In the genomic region with DNA sequence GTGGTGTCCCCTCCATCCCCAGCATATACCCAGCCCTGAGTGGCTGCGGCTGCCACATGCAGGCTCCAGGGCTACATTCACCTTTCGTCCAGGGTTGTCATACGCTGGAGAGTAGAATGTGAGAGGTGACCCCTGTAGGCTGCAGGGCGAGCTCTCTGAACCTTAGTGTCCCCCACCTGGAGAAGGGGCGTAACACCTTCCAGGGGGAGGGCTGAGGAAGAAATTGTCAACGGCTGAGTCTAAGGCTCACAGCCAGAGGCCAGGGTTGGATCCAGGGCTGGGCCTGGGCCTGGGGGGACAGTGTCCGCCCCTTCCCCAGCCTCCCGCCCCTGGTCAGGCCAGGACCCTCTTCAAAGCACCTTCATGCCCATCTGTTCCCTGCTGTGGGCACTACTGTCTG, we compare ENCODE assay signal across 1 cellular context. TPM values are rescaled to one million over a fixed set of nuclear protein-coding genes. Genes with fewer than 3 reads are reported as not detected.
"Had no signal": no experiment of that assay in that cellular context is flagged by ENCODE, and none has a peak within 500 bp of the region (broad histone marks: within the 10 kb centered on the region; RNA-seq: fewer than 3 reads in every experiment).

No MANE protein-coding gene starts in this region.

RNA-seq across cellular contexts. Expression of a gene that starts 53.2 kb away (rescaled TPM):
- polyA plus RNA-seq: immature natural killer cell had no signal
